ENCODE assay signal across 1 cellular context in genomic region chr4:110064295-110064694, GRCh38.
TF ChIP-seq lines count a peak whose summit lies in the region.

No MANE protein-coding gene starts in this region.

TF ChIP-seq in HepG2, 621 proteins besides CTCF, POLR2A, EP300 and RAD21 (continued from another document):
- TF ChIP-seq ZGPAT (CRISPR knock-in tag; IDR thresholded peaks at IDR 0.05) (peak; percentile 34; the same call in 1 of the 2 replicates), FOSL2 (CRISPR knock-in tag; IDR thresholded peaks at IDR 0.05) (peak; percentile 47; the same call in 1 of the 2 replicates), MYC (CRISPR knock-in tag; IDR thresholded peaks at IDR 0.05; ENCODE audit: borderline replicate concordance) (no peak), SOX5 (CRISPR knock-in tag; IDR thresholded peaks at IDR 0.05; ENCODE audit: borderline replicate concordance) (peak; percentile 38; the same call in 1 of the 2 replicates), ZNF251 (CRISPR knock-in tag; IDR thresholded peaks at IDR 0.05) (no peak), SOX13 (IDR thresholded peaks at IDR 0.05) (no peak), SOX13 (CRISPR knock-in tag; conservative IDR thresholded peaks at IDR 0.05 in 1 of 2, IDR thresholded peaks at IDR 0.05 in 1 of 2) (peak in 1 of 2 experiments; percentile 66; a peak in 2 of 4 replicates), PREB (CRISPR knock-in tag; IDR thresholded peaks at IDR 0.05) (no peak), FOXA1 (IDR thresholded peaks at IDR 0.05) (no peak), FOXA1 (CRISPR knock-in tag; IDR thresholded peaks at IDR 0.05) (0 out of 2 replicates have a peak, but pooled peaks have one; percentile 14), GATAD2A (CRISPR knock-in tag; IDR thresholded peaks at IDR 0.05) (peak; percentile 77), CREM (IDR thresholded peaks at IDR 0.05) (peak; percentile 33; the same call in 1 of the 2 replicates), CREM (CRISPR knock-in tag; IDR thresholded peaks at IDR 0.05) (no peak), CEBPG (CRISPR knock-in tag; IDR thresholded peaks at IDR 0.05) (peak; percentile 79), FOXP4 (CRISPR knock-in tag; IDR thresholded peaks at IDR 0.05) (peak; percentile 48; the same call in 1 of the 2 replicates)
- TF ChIP-seq, protein P1, sequence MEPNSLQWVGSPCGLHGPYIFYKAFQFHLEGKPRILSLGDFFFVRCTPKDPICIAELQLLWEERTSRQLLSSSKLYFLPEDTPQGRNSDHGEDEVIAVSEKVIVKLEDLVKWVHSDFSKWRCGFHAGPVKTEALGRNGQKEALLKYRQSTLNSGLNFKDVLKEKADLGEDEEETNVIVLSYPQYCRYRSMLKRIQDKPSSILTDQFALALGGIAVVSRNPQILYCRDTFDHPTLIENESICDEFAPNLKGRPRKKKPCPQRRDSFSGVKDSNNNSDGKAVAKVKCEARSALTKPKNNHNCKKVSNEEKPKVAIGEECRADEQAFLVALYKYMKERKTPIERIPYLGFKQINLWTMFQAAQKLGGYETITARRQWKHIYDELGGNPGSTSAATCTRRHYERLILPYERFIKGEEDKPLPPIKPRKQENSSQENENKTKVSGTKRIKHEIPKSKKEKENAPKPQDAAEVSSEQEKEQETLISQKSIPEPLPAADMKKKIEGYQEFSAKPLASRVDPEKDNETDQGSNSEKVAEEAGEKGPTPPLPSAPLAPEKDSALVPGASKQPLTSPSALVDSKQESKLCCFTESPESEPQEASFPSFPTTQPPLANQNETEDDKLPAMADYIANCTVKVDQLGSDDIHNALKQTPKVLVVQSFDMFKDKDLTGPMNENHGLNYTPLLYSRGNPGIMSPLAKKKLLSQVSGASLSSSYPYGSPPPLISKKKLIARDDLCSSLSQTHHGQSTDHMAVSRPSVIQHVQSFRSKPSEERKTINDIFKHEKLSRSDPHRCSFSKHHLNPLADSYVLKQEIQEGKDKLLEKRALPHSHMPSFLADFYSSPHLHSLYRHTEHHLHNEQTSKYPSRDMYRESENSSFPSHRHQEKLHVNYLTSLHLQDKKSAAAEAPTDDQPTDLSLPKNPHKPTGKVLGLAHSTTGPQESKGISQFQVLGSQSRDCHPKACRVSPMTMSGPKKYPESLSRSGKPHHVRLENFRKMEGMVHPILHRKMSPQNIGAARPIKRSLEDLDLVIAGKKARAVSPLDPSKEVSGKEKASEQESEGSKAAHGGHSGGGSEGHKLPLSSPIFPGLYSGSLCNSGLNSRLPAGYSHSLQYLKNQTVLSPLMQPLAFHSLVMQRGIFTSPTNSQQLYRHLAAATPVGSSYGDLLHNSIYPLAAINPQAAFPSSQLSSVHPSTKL (CRISPR knock-in tag; IDR thresholded peaks at IDR 0.05) = peak; percentile 81
TF ChIP-seq in HepG2: peak in this region for 37.
